Comparison of ENCODE assay signal across 19 cellular contexts in genomic region chr5:151454889-151455288, GRCh38. TPM values are rescaled to one million over a fixed set of nuclear protein-coding genes. Genes with fewer than 3 reads are reported as not detected.
DNase-seq lines count a peak whose midpoint lies in the region; ATAC-seq and TF ChIP-seq lines count a peak whose summit lies in the region.
"Had no signal": no experiment of that assay in that cellular context is flagged by ENCODE, and none has a peak within 500 bp of the region (broad histone marks: within the 10 kb centered on the region; RNA-seq: fewer than 3 reads in every experiment).

No MANE protein-coding gene starts in this region.

- H3K27ac ChIP-seq in 22Rv1 (peak overlapping the region; percentile 73), angular gyrus (ENCODE audit: low read depth, low read length) (peak overlapping the region; percentile 35), gastrocnemius medialis (peak overlapping the region; percentile 83 to 90 (median 88))
- H3K27ac ChIP-seq: A549, GM23248 had no signal

- ATAC-seq in gastrocnemius medialis (peak; percentile 49 to 74), GM18867 (IDR thresholded peaks at IDR 0.05; ENCODE audit: unreplicated experiment) (no peak)
- ATAC-seq: A549; CD8-positive, alpha-beta T cell had no signal

- H3K27me3 ChIP-seq in gastrocnemius medialis: no peaks in the 10 kb centered on the region

- H3K9me3 ChIP-seq in gastrocnemius medialis: no peaks in the 10 kb centered on the region
- H3K9me3 ChIP-seq: A549, Caco-2 had no signal

- DNase-seq in neural crest cell (ENCODE audit: low read depth, low spot score) (no peak), gastrocnemius medialis (no peak), head of caudate nucleus (no peak)
- no peak for DNase-seq in effector CD8-positive, alpha-beta T cell (lab: John Stamatoyannopoulos, UW)
- DNase-seq in activated CD4-positive, alpha-beta T cell treated with anti-CD3 and anti-CD28 coated beads, Interleukin-2, amount 50 U/mL, for 4 hours: no peak
- DNase-seq: 8988T; ACHN; AML-193; Caco-2; CD4-positive, CD25-positive, alpha-beta regulatory T cell; CD8-positive, alpha-beta T cell; DMS153; DND-41; GM23248; HCEC 1CT had no signal

- in situ Hi-C loops in gastrocnemius medialis (cut with MboI; ENCODE audit: low sequenced_read_pairs in 4 of 4): loop anchor here in 2 of 4 donors (10.0 to 25.0 kb wide), 2 partner anchors 282 to 300 kb away; partner anchors contain the start of gene ATOX1 (in 1 of the 2)

- TF ChIP-seq CTCF in 22Rv1 (IDR thresholded peaks at IDR 0.05) (no peak), neural crest cell (conservative IDR thresholded peaks at IDR 0.05) (no peak), gastrocnemius medialis (IDR thresholded peaks at IDR 0.05 in 4 of 5, conservative IDR thresholded peaks at IDR 0.05 in 1 of 5) (no peak)

- H3K4me3 ChIP-seq in gastrocnemius medialis: no peak overlapping the region
- H3K4me3 ChIP-seq: A549, GM23248 had no signal

- H3K4me1 ChIP-seq in gastrocnemius medialis: peaks cover 43 to 44% of the 10 kb centered on the region in 2 donors

- H3K9me3 Mint-ChIP-seq in neural crest cell: no peaks in the 10 kb centered on the region
- H3K9me3 Mint-ChIP-seq: CD4-positive, CD25-positive, alpha-beta regulatory T cell; CD8-positive, alpha-beta T cell had no signal

- intact Hi-C loops in gastrocnemius medialis (cut with DNase I; ENCODE audit: low total_unique reads): loop anchor here (2.0 kb wide), 1 partner anchor 70 kb away; no protein-coding TSS in a partner anchor
- intact Hi-C loops in head of caudate nucleus (cut with DNase I): no loop called here

- TF ChIP-seq POLR2A in gastrocnemius medialis (IDR thresholded peaks at IDR 0.05): no peak

- peaks cover 10% of the 10 kb centered on the region for H3K4me1 Mint-ChIP-seq in neural crest cell

- no peak overlapping the region for H3K4me3 Mint-ChIP-seq in neural crest cell
- H3K4me3 Mint-ChIP-seq: CD4-positive, CD25-positive, alpha-beta regulatory T cell; CD8-positive, alpha-beta T cell had no signal

- peaks cover 0 to 13% of the 10 kb centered on the region in 2 donors for H3K36me3 ChIP-seq in gastrocnemius medialis

- no peaks in the 10 kb centered on the region for H3K36me3 Mint-ChIP-seq in neural crest cell (ENCODE audit: low read depth)

- H3K27me3 Mint-ChIP-seq in neural crest cell (ENCODE audit: low read depth): no peaks in the 10 kb centered on the region
- H3K27me3 Mint-ChIP-seq: CD4-positive, CD25-positive, alpha-beta regulatory T cell had no signal

- peak overlapping the region; percentile 44 for H3K27ac Mint-ChIP-seq in neural crest cell (ENCODE audit: unreplicated experiment)
- H3K27ac Mint-ChIP-seq: CD8-positive, alpha-beta T cell had no signal

RNA-seq across cellular contexts. Expression of gene SLC36A1, which starts 7.5 kb away (rescaled TPM):
- 19.3 and 21.7 TPM in 2 replicates for total RNA-seq in neural crest cell
- total RNA-seq in gastrocnemius medialis: 10 to 100 TPM in 2 of 4 donors, 1 to 10 TPM in 2; 4.6 to 14.7 (median 8.5) TPM

Comparison
In these comparisons a context has a peak if more than half of its experiments do, and no peak if none do; other contexts are left out.
1. H3K27ac ChIP-seq: peak in every context shown above with its lines; median percentile 88 in gastrocnemius medialis; 73 in 22Rv1; 35 in angular gyrus.